Comparison of ENCODE assay signal across 18 cellular contexts in genomic region chr18:48735070-48735676, GRCh38.
DNase-seq lines count a peak whose midpoint lies in the region; ATAC-seq, FAIRE-seq and TF ChIP-seq lines count a peak whose summit lies in the region.
"Had no signal": no experiment of that assay in that cellular context is flagged by ENCODE, and none has a peak within 500 bp of the region (broad histone marks: within the 10 kb centered on the region; RNA-seq: fewer than 3 reads in every experiment).

No MANE protein-coding gene starts in this region.

- H3K27me3 ChIP-seq in H7 (ENCODE audit: control insufficient read depth, insufficient read depth, low read length) (no peaks in the 10 kb centered on the region), astrocyte (ENCODE audit: insufficient read depth, low read length) (no peaks in the 10 kb centered on the region), transverse colon (no peaks in the 10 kb centered on the region), uterus (no peaks in the 10 kb centered on the region)
- H3K27me3 ChIP-seq: dorsolateral prefrontal cortex had no signal

- ATAC-seq in stimulated activated naive B cell treated with anti-CD40 and anti-IgM and Interleukin-4, amounts not matched to agents 10 μg/mL and 1 μg/mL and 100 μg/mL, for 72 hours (replicated peaks), result no peak
- ATAC-seq: stimulated activated effector memory CD8-positive, alpha-beta T cell treated with anti-CD3 and anti-CD28 coated beads, Interleukin-12 subunit alpha, Interleukin-12 subunit beta, amount 100 ng/mL, for 72 hours had no signal

- no peaks in the 10 kb centered on the region for H3K9me3 ChIP-seq in astrocyte (ENCODE audit: insufficient read depth, low read depth, low read length)
- no peaks in the 10 kb centered on the region for H3K9me3 ChIP-seq in transverse colon
- no peaks in the 10 kb centered on the region for H3K9me3 ChIP-seq in uterus

- DNase-seq in Ammon's horn (ENCODE audit: low spot score) (peak; percentile 40), H7 (peak; percentile 80), astrocyte (ENCODE audit: low read depth) (peak; percentile 54), kidney glomerular epithelial cell (lab: John Stamatoyannopoulos, UW) (peak; percentile 19), glutamatergic neuron (no peak), transverse colon (no peak), uterus (no peak)
- DNase-seq in stimulated activated naive B cell treated with anti-CD40 and anti-IgM and Interleukin-4, amounts not matched to agents 10 μg/mL and 1 μg/mL and 100 μg/mL, for 72 hours, result no peak
- DNase-seq: activated T-cell treated with anti-CD3 and anti-CD28 coated beads, Interleukin-2, amount 50 U/mL, for 24 hours; amygdala; DMS79 treated with DMSO at 0.1 percent for 48 hours; foreskin melanocyte; stimulated activated CD4-positive, alpha-beta T cell treated with anti-CD3 and anti-CD28 coated beads, Interleukin-4, amount 100 ng/mL, for 1 hour had no signal

- no peak for FAIRE-seq in astrocyte (lab: Jason Lieb, UNC)
- FAIRE-seq: islet of Langerhans had no signal

- H3K36me3 ChIP-seq in H7 (replicated peaks; ENCODE audit: control insufficient read depth, insufficient read depth, low read length) (no peaks in the 10 kb centered on the region), astrocyte (ENCODE audit: insufficient read depth, low read length) (no peaks in the 10 kb centered on the region), transverse colon (no peaks in the 10 kb centered on the region), uterus (no peaks in the 10 kb centered on the region)

- WGBS in transverse colon (ENCODE audit: low coverage in 1 of 2), 2 donors, result 73 to 93% methylated on average over 2 to 8 of the region's 8 CpGs

- H3K4me1 ChIP-seq in astrocyte (ENCODE audit: insufficient read depth, low read length) (peaks cover 39% of the 10 kb centered on the region), transverse colon (peaks cover 0 to 4% (median 0%) of the 10 kb centered on the region in 4 donors), uterus (peaks cover 0 to 6% of the 10 kb centered on the region in 2 donors)

- H3K4me3 ChIP-seq in H7 (ENCODE audit: insufficient read depth, low read depth, low read length) (no peak overlapping the region), astrocyte (ENCODE audit: insufficient read depth, low read depth, low read length) (no peak overlapping the region), transverse colon (no peak overlapping the region), uterus (no peak overlapping the region)
- H3K4me3 ChIP-seq: dorsolateral prefrontal cortex had no signal

- H3K36me3 Mint-ChIP-seq in astrocyte (ENCODE audit: low read depth, unreplicated experiment) (peaks cover 17% of the 10 kb centered on the region), glutamatergic neuron (ENCODE audit: unreplicated experiment) (peaks cover 10% of the 10 kb centered on the region)
- H3K36me3 Mint-ChIP-seq in stimulated activated naive B cell treated with anti-CD40 and anti-IgM and Interleukin-4, amounts not matched to agents 10 μg/mL and 1 μg/mL and 100 μg/mL, for 72 hours, result peaks cover 0 to 2% of the 10 kb centered on the region in 2 donors
- H3K36me3 Mint-ChIP-seq: stimulated activated effector memory CD8-positive, alpha-beta T cell treated with anti-CD3 and anti-CD28 coated beads, Interleukin-12 subunit alpha, Interleukin-12 subunit beta, amount 100 ng/mL, for 72 hours had no signal

- H3K9ac ChIP-seq in astrocyte (ENCODE audit: low read length), result no peak overlapping the region

- H3K4me2 ChIP-seq in astrocyte (ENCODE audit: low read length), result peak overlapping the region; percentile 21

- H3K27ac ChIP-seq in astrocyte (ENCODE audit: low read depth, low read length) (no peak overlapping the region), transverse colon (no peak overlapping the region), uterus (no peak overlapping the region)
- H3K27ac ChIP-seq: HL-60 had no signal

- no peak for TF ChIP-seq EP300 in transverse colon (IDR thresholded peaks at IDR 0.05; ENCODE audit: low read depth)

- H3K79me2 ChIP-seq in astrocyte (ENCODE audit: insufficient read depth, low read length), result peaks cover 11% of the 10 kb centered on the region

- intact Hi-C loops in transverse colon (cut with DNase I; ENCODE audit: low total_unique reads), result no loop called here
- intact Hi-C loops in uterus (cut with DNase I; ENCODE audit: low total_unique reads), result no loop called here

- H3K4me3 Mint-ChIP-seq in astrocyte (ENCODE audit: unreplicated experiment) (peak overlapping the region; percentile 14), glutamatergic neuron (ENCODE audit: unreplicated experiment) (no peak overlapping the region)
- H3K4me3 Mint-ChIP-seq in stimulated activated naive B cell treated with anti-CD40 and anti-IgM and Interleukin-4, amounts not matched to agents 10 μg/mL and 1 μg/mL and 100 μg/mL, for 72 hours, result no peak overlapping the region
- H3K4me3 Mint-ChIP-seq: activated T-cell treated with anti-CD3 and anti-CD28 coated beads, Interleukin-2, amount 50 U/mL, for 24 hours; B cell; stimulated activated effector memory CD8-positive, alpha-beta T cell treated with anti-CD3 and anti-CD28 coated beads, Interleukin-12 subunit alpha, Interleukin-12 subunit beta, amount 100 ng/mL, for 72 hours had no signal

- H3K27ac Mint-ChIP-seq in astrocyte (ENCODE audit: unreplicated experiment), result peak overlapping the region; percentile 90
- H3K27ac Mint-ChIP-seq in glutamatergic neuron (ENCODE audit: unreplicated experiment), result no peak overlapping the region
- H3K27ac Mint-ChIP-seq in stimulated activated naive B cell treated with anti-CD40 and anti-IgM and Interleukin-4, amounts not matched to agents 10 μg/mL and 1 μg/mL and 100 μg/mL, for 72 hours, result no peak overlapping the region
- H3K27ac Mint-ChIP-seq: activated T-cell treated with anti-CD3 and anti-CD28 coated beads, Interleukin-2, amount 50 U/mL, for 24 hours; B cell; stimulated activated effector memory CD8-positive, alpha-beta T cell treated with anti-CD3 and anti-CD28 coated beads, Interleukin-12 subunit alpha, Interleukin-12 subunit beta, amount 100 ng/mL, for 72 hours had no signal

- in situ Hi-C loops in transverse colon (cut with MboI; ENCODE audit: low pct_ligation_motif_present in 1 of 4, low pct_unique_long_range_greater_than_20kb in 1 of 4, low sequenced_read_pairs in 3 of 4), result no loop called here

- peaks cover 64% of the 10 kb centered on the region for H3K4me1 Mint-ChIP-seq in astrocyte (ENCODE audit: low read depth, unreplicated experiment)
- peaks cover 28% of the 10 kb centered on the region for H3K4me1 Mint-ChIP-seq in glutamatergic neuron (ENCODE audit: low read depth, unreplicated experiment)
- peaks cover 20 to 29% of the 10 kb centered on the region in 2 donors for H3K4me1 Mint-ChIP-seq in stimulated activated naive B cell treated with anti-CD40 and anti-IgM and Interleukin-4, amounts not matched to agents 10 μg/mL and 1 μg/mL and 100 μg/mL, for 72 hours

- H3K9me3 Mint-ChIP-seq in astrocyte (ENCODE audit: unreplicated experiment) (no peaks in the 10 kb centered on the region), glutamatergic neuron (ENCODE audit: unreplicated experiment) (peaks cover 3% of the 10 kb centered on the region)
- no peaks in the 10 kb centered on the region for H3K9me3 Mint-ChIP-seq in stimulated activated naive B cell treated with anti-CD40 and anti-IgM and Interleukin-4, amounts not matched to agents 10 μg/mL and 1 μg/mL and 100 μg/mL, for 72 hours
- H3K9me3 Mint-ChIP-seq: activated T-cell treated with anti-CD3 and anti-CD28 coated beads, Interleukin-2, amount 50 U/mL, for 24 hours; stimulated activated effector memory CD8-positive, alpha-beta T cell treated with anti-CD3 and anti-CD28 coated beads, Interleukin-12 subunit alpha, Interleukin-12 subunit beta, amount 100 ng/mL, for 72 hours had no signal

- H3K27me3 Mint-ChIP-seq in astrocyte (ENCODE audit: low read depth, unreplicated experiment) (no peaks in the 10 kb centered on the region), glutamatergic neuron (ENCODE audit: unreplicated experiment) (peaks cover 14% of the 10 kb centered on the region)
- no peaks in the 10 kb centered on the region for H3K27me3 Mint-ChIP-seq in stimulated activated naive B cell treated with anti-CD40 and anti-IgM and Interleukin-4, amounts not matched to agents 10 μg/mL and 1 μg/mL and 100 μg/mL, for 72 hours
- H3K27me3 Mint-ChIP-seq: activated T-cell treated with anti-CD3 and anti-CD28 coated beads, Interleukin-2, amount 50 U/mL, for 24 hours; B cell had no signal

- no peak for TF ChIP-seq CTCF in astrocyte (IDR thresholded peaks at IDR 0.05; ENCODE audit: insufficient read depth, low read depth, low read length)
- TF ChIP-seq CTCF in glutamatergic neuron (IDR thresholded peaks at IDR 0.05; ENCODE audit: partially characterized antibody, unreplicated experiment), result no peak
- TF ChIP-seq CTCF in transverse colon (IDR thresholded peaks at IDR 0.05), result no peak
- TF ChIP-seq CTCF in uterus (IDR thresholded peaks at IDR 0.05), result no peak

- H2AFZ ChIP-seq in astrocyte (ENCODE audit: low read depth, low read length), result no peak overlapping the region

- H4K20me1 ChIP-seq in astrocyte (ENCODE audit: insufficient read depth, low read length), result peaks cover 59% of the 10 kb centered on the region

- TF ChIP-seq POLR2A in transverse colon (IDR thresholded peaks at IDR 0.05) (no peak), uterus (IDR thresholded peaks at IDR 0.05) (no peak)

Comparison
In these comparisons a context has a peak if more than half of its experiments do, and no peak if none do; other contexts are left out.
1. DNase-seq: peak in Ammon's horn (single experiment), H7 (single experiment), astrocyte (single experiment) and kidney glomerular epithelial cell (single experiment); none in glutamatergic neuron (single experiment), stimulated activated naive B cell treated with anti-CD40 and anti-IgM and Interleukin-4, amounts not matched to agents 10 μg/mL and 1 μg/mL and 100 μg/mL, for 72 hours (single experiment), transverse colon (single experiment) and uterus (0 of 2).